Comparison of ENCODE assay signal across 8 cellular contexts in the genomic region with DNA sequence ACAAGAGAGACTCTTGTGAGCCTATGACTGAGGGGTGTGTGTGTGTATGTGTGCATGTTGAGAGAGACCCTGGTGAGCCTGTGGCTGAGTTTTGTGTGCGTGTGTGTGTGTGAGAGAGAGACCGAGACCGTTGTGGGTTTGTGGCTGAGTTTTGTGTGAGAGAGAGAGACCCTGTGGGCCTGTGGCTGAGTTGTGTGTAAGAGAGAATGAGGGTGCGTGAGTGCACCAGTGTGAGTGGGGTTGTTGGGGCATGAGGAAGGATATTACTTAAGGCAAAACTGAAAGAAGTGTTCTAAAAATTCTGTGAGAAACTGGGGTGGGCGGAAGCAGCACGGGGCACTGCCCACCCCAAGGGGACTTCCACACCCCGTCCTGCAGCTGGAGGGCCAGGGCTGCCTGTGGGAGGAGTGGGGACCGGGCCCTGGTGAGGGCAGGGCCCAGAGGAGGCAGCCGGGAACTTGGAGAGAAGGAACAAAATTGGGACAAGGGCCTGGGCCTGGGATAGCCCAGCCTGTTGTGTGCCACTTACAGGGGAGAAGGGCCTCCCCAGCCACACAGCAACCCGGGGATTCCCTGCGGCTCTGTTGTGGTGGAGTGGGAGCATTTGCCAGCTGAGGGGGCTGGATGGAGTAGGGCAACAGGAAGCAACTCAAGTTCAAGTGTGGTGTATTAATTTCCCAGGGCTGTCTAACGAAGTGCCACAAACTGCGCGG. TPM values are rescaled to one million over a fixed set of nuclear protein-coding genes. Genes with fewer than 3 reads are reported as not detected.
DNase-seq lines count a peak whose midpoint lies in the region; TF ChIP-seq lines count a peak whose summit lies in the region.

No MANE protein-coding gene starts in this region.

- no peaks in the 10 kb centered on the region for H3K9me3 ChIP-seq in HUES48 (ENCODE audit: control insufficient read depth, insufficient read depth, low read length)
- H3K9me3 ChIP-seq in fibroblast of lung (ENCODE audit: control insufficient read depth, insufficient read depth, low read depth, low read length), result no peaks in the 10 kb centered on the region
- H3K9me3 ChIP-seq in BE2C, result no peaks in the 10 kb centered on the region

- no peaks in the 10 kb centered on the region for H4K20me1 ChIP-seq in fibroblast of lung (ENCODE audit: control insufficient read depth, extremely low read depth, insufficient read depth, low read length)

- peak overlapping the region; percentile 64 for H3K27ac ChIP-seq in HUES48 (ENCODE audit: low read depth, low read length)
- H3K27ac ChIP-seq in fibroblast of lung (ENCODE audit: insufficient read depth, low read length), result peak overlapping the region; percentile 63

- H2AFZ ChIP-seq in fibroblast of lung (ENCODE audit: low read length), result peak overlapping the region; percentile 68

- H3K4me3 ChIP-seq in HUES48 (ENCODE audit: low read depth, low read length) (no peak overlapping the region), fibroblast of lung (replicated peaks in 1 of 4; ENCODE audit: control extremely low read depth in 1 of 4, insufficient read depth in 1 of 4, low read depth in 3 of 4, low read length in 4 of 4) (peak overlapping the region in 1 of 4 experiments; percentile 3), BE2C (ENCODE audit: low read depth, low read length) (no peak overlapping the region)

- H3K27me3 ChIP-seq in HUES48 (ENCODE audit: control insufficient read depth, insufficient read depth, low read length), result no peaks in the 10 kb centered on the region
- no peaks in the 10 kb centered on the region for H3K27me3 ChIP-seq in fibroblast of lung (ENCODE audit: control insufficient read depth, insufficient read depth, low read length)
- no peaks in the 10 kb centered on the region for H3K27me3 ChIP-seq in BE2C

- peak overlapping the region; percentile 79 for H3K4me2 ChIP-seq in fibroblast of lung (ENCODE audit: extremely low read depth, insufficient read depth, low read length)

- H3K79me2 ChIP-seq in fibroblast of lung (ENCODE audit: control insufficient read depth, insufficient read depth, low read length), result no peaks in the 10 kb centered on the region

- H3K4me1 ChIP-seq in HUES48 (ENCODE audit: control insufficient read depth, insufficient read depth, low read length) (peaks cover 49% of the 10 kb centered on the region), fibroblast of lung (ENCODE audit: control insufficient read depth, extremely low read depth, insufficient read depth, low read length) (peaks cover 31% of the 10 kb centered on the region), BE2C (peaks cover 8% of the 10 kb centered on the region)

- no peaks in the 10 kb centered on the region for H3K36me3 ChIP-seq in HUES48 (ENCODE audit: control insufficient read depth, insufficient read depth, low read length)
- no peaks in the 10 kb centered on the region for H3K36me3 ChIP-seq in fibroblast of lung (ENCODE audit: control insufficient read depth, insufficient read depth, low read length)
- H3K36me3 ChIP-seq in BE2C, result no peaks in the 10 kb centered on the region; the same call in 1 of the 2 replicates

- DNase-seq in CD1c-positive myeloid dendritic cell (ENCODE audit: extremely low spot score), result peak; percentile 82
- peak; percentile 55 for DNase-seq in GM20000 (ENCODE audit: low spot score)
- peak in 2 of 3 experiments; percentile 60 to 69 for DNase-seq in activated CD8-positive, alpha-beta memory T cell treated with anti-CD3 and anti-CD28 coated beads for 48 hours (ENCODE audit: low read depth in 2 of 3, low spot score in 2 of 3)
- DNase-seq in fibroblast of lung (ENCODE audit: low read depth in 2 of 2), result peak; percentile 28 to 67
- peak; percentile 34 to 64 for DNase-seq in stimulated activated CD4-positive, alpha-beta T cell treated with anti-CD3 and anti-CD28 coated beads, Interleukin-15, amount 100 ng/mL, for 1 hour (ENCODE audit: low read depth in 1 of 2, low spot score in 1 of 2)
- DNase-seq in HuH-7 (ENCODE audit: low spot score), result no peak
- DNase-seq in BE2C, result no peak

- TF ChIP-seq CTCF in GM20000 (IDR thresholded peaks at IDR 0.05; ENCODE audit: extremely low read depth, missing control alignments) (no peak), fibroblast of lung (conservative IDR thresholded peaks at IDR 0.05 in 1 of 2, IDR thresholded peaks at IDR 0.05 in 1 of 2; ENCODE audit: low read depth in 1 of 2, low read length in 2 of 2) (no peak), BE2C (IDR thresholded peaks at IDR 0.05; ENCODE audit: low read depth, low read length) (no peak)

- 0 out of 2 replicates have a peak overlapping the region, but pooled peaks have one; percentile 9 for H3K9ac ChIP-seq in HUES48 (ENCODE audit: low read depth, low read length)
- H3K9ac ChIP-seq in fibroblast of lung (ENCODE audit: insufficient read depth, low read length), result peak overlapping the region; percentile 45

RNA-seq across cellular contexts. Expression of gene TMEM131L, which starts 22.0 kb away (rescaled TPM):
- total RNA-seq in fibroblast of lung, result 7.2 and 15.0 TPM in 2 replicates
- polyA plus RNA-seq in fibroblast of lung, result 7.7 and 12.5 TPM in 2 replicates
- 7.3 and 10.5 TPM in 2 replicates for polyA plus RNA-seq in fibroblast of lung (2012)
- 8.1 and 22.0 TPM in 2 replicates for polyA minus RNA-seq in fibroblast of lung (ENCODE audit: low replicate concordance)
- polyA plus RNA-seq in BE2C (2012; ENCODE audit: insufficient read depth, insufficient read length, low read depth), result 6.5 TPM

Comparison
In these comparisons a context has a peak if more than half of its experiments do, and no peak if none do; other contexts are left out.
1. DNase-seq: peak in CD1c-positive myeloid dendritic cell (single experiment), GM20000 (single experiment), activated CD8-positive, alpha-beta memory T cell treated with anti-CD3 and anti-CD28 coated beads for 48 hours (2 of 3), fibroblast of lung (2 of 2) and stimulated activated CD4-positive, alpha-beta T cell treated with anti-CD3 and anti-CD28 coated beads, Interleukin-15, amount 100 ng/mL, for 1 hour (2 of 2); none in HuH-7 (single experiment) and BE2C (single experiment).